Comparison of ENCODE assay signal across 19 cellular contexts in genomic region chr18:74194691-74195090, GRCh38. TPM values are rescaled to one million over a fixed set of nuclear protein-coding genes. Genes with fewer than 3 reads are reported as not detected.
"Had no signal": no experiment of that assay in that cellular context is flagged by ENCODE, and none has a peak within 500 bp of the region (broad histone marks: within the 10 kb centered on the region; RNA-seq: fewer than 3 reads in every experiment).

No MANE protein-coding gene starts in this region.

- H3K27ac Mint-ChIP-seq: naive B cell, nephron, type B pancreatic cell had no signal

- DNase-seq: cortex of kidney; dorsolateral prefrontal cortex; effector CD8-positive, alpha-beta T cell; foreskin fibroblast; glutamatergic neuron; left ventricle myocardium inferior; lower lobe of right lung; mesenchymal stem cell; naive B cell; sigmoid colon; small intestine; stimulated activated CD4-positive, alpha-beta T cell treated with anti-CD3 and anti-CD28 coated beads, Interleukin-12 subunit alpha, Interleukin-12 subunit beta, amount 100 ng/mL, for 4 hours; stimulated activated naive CD4-positive, alpha-beta T cell treated with Interleukin-2 at 50 U/mL for 16 hours; thyroid gland had no signal

- H3K4me3 Mint-ChIP-seq: nephron, type B pancreatic cell had no signal

- H3K36me3 Mint-ChIP-seq: naive B cell, type B pancreatic cell had no signal

- H3K9me3 Mint-ChIP-seq: naive B cell, nephron, type B pancreatic cell had no signal

- H3K4me3 ChIP-seq: dorsolateral prefrontal cortex, gastroesophageal sphincter, left ventricle myocardium inferior, lower lobe of right lung, sigmoid colon, suprapubic skin, thyroid gland had no signal

RNA-seq across cellular contexts. Expression of gene FBXO15, which starts 47.1 kb away (rescaled TPM):
- total RNA-seq: left ventricle myocardium inferior, pulmonary artery endothelial cell had no signal
